Comparison of ENCODE assay signal across 17 cellular contexts in the genomic region with DNA sequence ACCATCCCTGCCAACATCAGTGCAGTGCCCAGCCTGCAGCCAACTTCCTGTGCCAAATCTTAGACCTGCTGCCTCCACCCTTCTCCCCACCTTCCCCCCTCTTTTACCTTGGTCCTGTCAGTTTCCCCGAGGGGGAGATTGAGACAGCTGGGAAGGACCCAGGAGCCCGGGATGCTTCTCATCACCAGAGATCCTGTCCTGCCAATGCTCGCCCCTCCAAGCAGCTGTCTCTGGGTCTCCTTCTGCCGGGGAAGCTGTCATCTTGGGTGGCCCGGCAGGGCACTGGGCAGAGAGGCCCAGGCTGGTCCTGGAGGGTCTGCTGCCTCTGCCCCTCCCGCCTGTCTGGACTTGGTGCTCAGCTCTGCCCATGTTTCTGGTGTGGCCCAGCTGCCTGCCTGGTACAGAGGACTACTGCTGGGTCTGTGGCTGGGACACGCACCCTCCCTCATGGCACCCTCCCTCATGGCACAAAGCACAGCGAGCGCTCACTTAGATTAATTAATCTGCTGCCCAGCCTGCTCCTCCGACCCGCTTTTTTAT.
A peak's percentile ranks its signal among the peaks of the same experiment; 100 is the strongest.
DNase-seq lines count a peak whose midpoint lies in the region; ATAC-seq, FAIRE-seq and TF ChIP-seq lines count a peak whose summit lies in the region.
"Had no signal": no experiment of that assay in that cellular context is flagged by ENCODE, and none has a peak within 500 bp of the region (broad histone marks: within the 10 kb centered on the region; RNA-seq: fewer than 3 reads in every experiment).

No MANE protein-coding gene starts in this region.

- peak; percentile 66 for FAIRE-seq in bronchial epithelial cell (lab: Jason Lieb, UNC)
- FAIRE-seq: GM12878 had no signal

- DNase-seq in cardiac septum (ENCODE audit: low spot score) = peak; percentile 73
- no peak for DNase-seq in Right ventricle myocardium superior
- DNase-seq in bronchial epithelial cell (ENCODE audit: low read depth) = no peak
- DNase-seq in omental fat pad (ENCODE audit: low spot score) = peak; percentile 15
- DNase-seq in substantia nigra (lab: John Stamatoyannopoulos, UW) = no peak
- no peak for DNase-seq in SHP77 treated with DMSO at 0.1 percent for 48 hours (lab: John Stamatoyannopoulos, UW)
- DNase-seq: DMS 273 treated with DMSO at 0.1 percent for 48 hours, GDM1, HCEC 1CT, MV-4-11, NCI-H1417 treated with DMSO at 0.1 percent for 48 hours, NCI-H1930, NCI-H69, OCI-M1, RPMI8226 had no signal

- intact Hi-C loops in cardiac septum (cut with DNase I) = loop anchor here (5.0 kb wide), 1 partner anchor 49 kb away; no protein-coding TSS in a partner anchor
- intact Hi-C loops in Right ventricle myocardium superior (cut with DNase I) = loop anchor here (5.0 kb wide), 1 partner anchor 624 kb away; no protein-coding TSS in a partner anchor

- ATAC-seq in Right ventricle myocardium superior (ENCODE audit: poor library complexity) (no peak), omental fat pad (ENCODE audit: low FRiP score) (no peak), HG03039 (IDR thresholded peaks at IDR 0.05; ENCODE audit: unreplicated experiment) (no peak)
- ATAC-seq: GM12878 had no signal

- TF ChIP-seq CTCF in bronchial epithelial cell (IDR thresholded peaks at IDR 0.05; ENCODE audit: insufficient read depth, low read length, severe bottlenecking) (no peak), omental fat pad (IDR thresholded peaks at IDR 0.05) (no peak)

- H3K36me3 ChIP-seq in bronchial epithelial cell (ENCODE audit: control insufficient read depth, insufficient read depth, low read length) = no peaks in the 10 kb centered on the region

- H3K27ac ChIP-seq in substantia nigra (ENCODE audit: low read depth, low read length, poor library complexity, severe bottlenecking) = no peak overlapping the region

- no peak overlapping the region for H3K4me3 ChIP-seq in bronchial epithelial cell (ENCODE audit: low read depth, low read length)
- H3K4me3 ChIP-seq: GM12878 had no signal

- peaks cover 9% of the 10 kb centered on the region for H3K27me3 ChIP-seq in bronchial epithelial cell (ENCODE audit: control insufficient read depth, insufficient read depth, low read length)

Comparison
In these comparisons a context has a peak if more than half of its experiments do, and no peak if none do; other contexts are left out.
1. DNase-seq: peak in cardiac septum (single experiment) and omental fat pad (single experiment); none in Right ventricle myocardium superior (single experiment), bronchial epithelial cell (single experiment), substantia nigra (0 of 49) and SHP77 treated with DMSO at 0.1 percent for 48 hours (single experiment).